Comparison of ENCODE assay signal across 1 cellular context in the genomic region with DNA sequence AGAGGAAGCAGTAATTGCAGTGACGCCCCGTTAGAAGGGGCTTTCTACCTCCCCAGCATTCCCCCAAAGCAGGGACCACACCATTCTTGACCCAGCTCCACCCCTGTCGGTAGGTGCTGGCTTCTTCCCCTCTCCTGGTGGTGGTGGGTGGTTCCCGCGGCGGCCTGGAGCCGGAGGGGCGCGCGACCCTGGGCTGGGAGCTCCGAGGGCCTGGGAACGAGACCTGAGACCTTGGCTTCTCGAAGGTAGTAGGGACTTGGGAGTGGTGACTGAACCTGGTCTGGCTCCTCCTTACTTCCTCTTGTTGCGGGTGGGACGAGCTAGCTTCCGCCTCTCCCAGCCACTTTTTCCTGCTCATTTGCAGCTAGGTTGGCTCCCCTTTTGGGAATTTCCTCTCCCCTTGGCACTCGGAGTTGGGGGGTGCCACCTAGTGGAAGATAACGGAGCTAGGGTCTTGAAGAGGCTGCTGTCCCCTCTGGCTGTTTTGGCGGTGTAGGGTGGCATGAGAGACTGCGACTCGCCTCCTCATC.
TF ChIP-seq lines count a peak whose summit lies in the region.

No MANE protein-coding gene starts in this region.

TF ChIP-seq in HepG2, 621 proteins besides CTCF, POLR2A, EP300 and RAD21 (continued from another document and continues in another):
- TF ChIP-seq ZNF687 (CRISPR knock-in tag; IDR thresholded peaks at IDR 0.05) (peak; percentile 58; the same call in 1 of the 2 replicates), PRMT3 (CRISPR knock-in tag; IDR thresholded peaks at IDR 0.05; ENCODE audit: borderline replicate concordance, low read depth) (no peak), DNMT3B (CRISPR knock-in tag; conservative IDR thresholded peaks at IDR 0.05) (no peak), ZNF710 (CRISPR knock-in tag; IDR thresholded peaks at IDR 0.05; ENCODE audit: borderline replicate concordance) (no peak), ARID3A (IDR thresholded peaks at IDR 0.05; ENCODE audit: low read depth, low read length) (no peak), ZNF790 (CRISPR knock-in tag; IDR thresholded peaks at IDR 0.05; ENCODE audit: borderline replicate concordance) (no peak), SP5 (CRISPR knock-in tag; IDR thresholded peaks at IDR 0.05; ENCODE audit: borderline replicate concordance, low read depth) (0 out of 2 replicates have a peak, but pooled peaks have one; percentile 23), THYN1 (CRISPR knock-in tag; IDR thresholded peaks at IDR 0.05; ENCODE audit: borderline replicate concordance, low read depth) (no peak), PHB2 (IDR thresholded peaks at IDR 0.05; ENCODE audit: partially characterized antibody) (no peak), ZNF547 (CRISPR knock-in tag; IDR thresholded peaks at IDR 0.05) (peak; percentile 62; the same call in 1 of the 2 replicates), HES4 (CRISPR knock-in tag; IDR thresholded peaks at IDR 0.05; ENCODE audit: borderline replicate concordance) (peak; percentile 51; the same call in 1 of the 2 replicates), ZBTB7B (CRISPR knock-in tag; IDR thresholded peaks at IDR 0.05) (peak; percentile 63), MATR3 (CRISPR knock-in tag; IDR thresholded peaks at IDR 0.05) (no peak)
- TF ChIP-seq, protein P1, sequence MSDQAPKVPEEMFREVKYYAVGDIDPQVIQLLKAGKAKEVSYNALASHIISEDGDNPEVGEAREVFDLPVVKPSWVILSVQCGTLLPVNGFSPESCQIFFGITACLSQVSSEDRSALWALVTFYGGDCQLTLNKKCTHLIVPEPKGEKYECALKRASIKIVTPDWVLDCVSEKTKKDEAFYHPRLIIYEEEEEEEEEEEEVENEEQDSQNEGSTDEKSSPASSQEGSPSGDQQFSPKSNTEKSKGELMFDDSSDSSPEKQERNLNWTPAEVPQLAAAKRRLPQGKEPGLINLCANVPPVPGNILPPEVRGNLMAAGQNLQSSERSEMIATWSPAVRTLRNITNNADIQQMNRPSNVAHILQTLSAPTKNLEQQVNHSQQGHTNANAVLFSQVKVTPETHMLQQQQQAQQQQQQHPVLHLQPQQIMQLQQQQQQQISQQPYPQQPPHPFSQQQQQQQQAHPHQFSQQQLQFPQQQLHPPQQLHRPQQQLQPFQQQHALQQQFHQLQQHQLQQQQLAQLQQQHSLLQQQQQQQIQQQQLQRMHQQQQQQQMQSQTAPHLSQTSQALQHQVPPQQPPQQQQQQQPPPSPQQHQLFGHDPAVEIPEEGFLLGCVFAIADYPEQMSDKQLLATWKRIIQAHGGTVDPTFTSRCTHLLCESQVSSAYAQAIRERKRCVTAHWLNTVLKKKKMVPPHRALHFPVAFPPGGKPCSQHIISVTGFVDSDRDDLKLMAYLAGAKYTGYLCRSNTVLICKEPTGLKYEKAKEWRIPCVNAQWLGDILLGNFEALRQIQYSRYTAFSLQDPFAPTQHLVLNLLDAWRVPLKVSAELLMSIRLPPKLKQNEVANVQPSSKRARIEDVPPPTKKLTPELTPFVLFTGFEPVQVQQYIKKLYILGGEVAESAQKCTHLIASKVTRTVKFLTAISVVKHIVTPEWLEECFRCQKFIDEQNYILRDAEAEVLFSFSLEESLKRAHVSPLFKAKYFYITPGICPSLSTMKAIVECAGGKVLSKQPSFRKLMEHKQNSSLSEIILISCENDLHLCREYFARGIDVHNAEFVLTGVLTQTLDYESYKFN (CRISPR knock-in tag; conservative IDR thresholded peaks at IDR 0.05), result peak; percentile 34
- TF ChIP-seq, protein P2, sequence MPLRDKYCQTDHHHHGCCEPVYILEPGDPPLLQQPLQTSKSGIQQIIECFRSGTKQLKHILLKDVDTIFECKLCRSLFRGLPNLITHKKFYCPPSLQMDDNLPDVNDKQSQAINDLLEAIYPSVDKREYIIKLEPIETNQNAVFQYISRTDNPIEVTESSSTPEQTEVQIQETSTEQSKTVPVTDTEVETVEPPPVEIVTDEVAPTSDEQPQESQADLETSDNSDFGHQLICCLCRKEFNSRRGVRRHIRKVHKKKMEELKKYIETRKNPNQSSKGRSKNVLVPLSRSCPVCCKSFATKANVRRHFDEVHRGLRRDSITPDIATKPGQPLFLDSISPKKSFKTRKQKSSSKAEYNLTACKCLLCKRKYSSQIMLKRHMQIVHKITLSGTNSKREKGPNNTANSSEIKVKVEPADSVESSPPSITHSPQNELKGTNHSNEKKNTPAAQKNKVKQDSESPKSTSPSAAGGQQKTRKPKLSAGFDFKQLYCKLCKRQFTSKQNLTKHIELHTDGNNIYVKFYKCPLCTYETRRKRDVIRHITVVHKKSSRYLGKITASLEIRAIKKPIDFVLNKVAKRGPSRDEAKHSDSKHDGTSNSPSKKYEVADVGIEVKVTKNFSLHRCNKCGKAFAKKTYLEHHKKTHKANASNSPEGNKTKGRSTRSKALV (CRISPR knock-in tag; IDR thresholded peaks at IDR 0.05), result peak; percentile 53; the same call in 1 of the 2 replicates
- TF ChIP-seq, protein P3, sequence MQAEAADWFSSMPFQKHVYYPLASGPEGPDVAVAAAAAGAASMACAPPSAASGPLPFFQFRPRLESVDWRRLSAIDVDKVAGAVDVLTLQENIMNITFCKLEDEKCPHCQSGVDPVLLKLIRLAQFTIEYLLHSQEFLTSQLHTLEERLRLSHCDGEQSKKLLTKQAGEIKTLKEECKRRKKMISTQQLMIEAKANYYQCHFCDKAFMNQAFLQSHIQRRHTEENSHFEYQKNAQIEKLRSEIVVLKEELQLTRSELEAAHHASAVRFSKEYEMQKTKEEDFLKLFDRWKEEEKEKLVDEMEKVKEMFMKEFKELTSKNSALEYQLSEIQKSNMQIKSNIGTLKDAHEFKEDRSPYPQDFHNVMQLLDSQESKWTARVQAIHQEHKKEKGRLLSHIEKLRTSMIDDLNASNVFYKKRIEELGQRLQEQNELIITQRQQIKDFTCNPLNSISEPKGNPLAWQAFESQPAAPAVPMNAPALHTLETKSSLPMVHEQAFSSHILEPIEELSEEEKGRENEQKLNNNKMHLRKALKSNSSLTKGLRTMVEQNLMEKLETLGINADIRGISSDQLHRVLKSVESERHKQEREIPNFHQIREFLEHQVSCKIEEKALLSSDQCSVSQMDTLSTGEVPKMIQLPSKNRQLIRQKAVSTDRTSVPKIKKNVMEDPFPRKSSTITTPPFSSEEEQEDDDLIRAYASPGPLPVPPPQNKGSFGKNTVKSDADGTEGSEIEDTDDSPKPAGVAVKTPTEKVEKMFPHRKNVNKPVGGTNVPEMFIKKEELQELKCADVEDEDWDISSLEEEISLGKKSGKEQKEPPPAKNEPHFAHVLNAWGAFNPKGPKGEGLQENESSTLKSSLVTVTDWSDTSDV (CRISPR knock-in tag; IDR thresholded peaks at IDR 0.05), result no peak
- TF ChIP-seq, protein P4, sequence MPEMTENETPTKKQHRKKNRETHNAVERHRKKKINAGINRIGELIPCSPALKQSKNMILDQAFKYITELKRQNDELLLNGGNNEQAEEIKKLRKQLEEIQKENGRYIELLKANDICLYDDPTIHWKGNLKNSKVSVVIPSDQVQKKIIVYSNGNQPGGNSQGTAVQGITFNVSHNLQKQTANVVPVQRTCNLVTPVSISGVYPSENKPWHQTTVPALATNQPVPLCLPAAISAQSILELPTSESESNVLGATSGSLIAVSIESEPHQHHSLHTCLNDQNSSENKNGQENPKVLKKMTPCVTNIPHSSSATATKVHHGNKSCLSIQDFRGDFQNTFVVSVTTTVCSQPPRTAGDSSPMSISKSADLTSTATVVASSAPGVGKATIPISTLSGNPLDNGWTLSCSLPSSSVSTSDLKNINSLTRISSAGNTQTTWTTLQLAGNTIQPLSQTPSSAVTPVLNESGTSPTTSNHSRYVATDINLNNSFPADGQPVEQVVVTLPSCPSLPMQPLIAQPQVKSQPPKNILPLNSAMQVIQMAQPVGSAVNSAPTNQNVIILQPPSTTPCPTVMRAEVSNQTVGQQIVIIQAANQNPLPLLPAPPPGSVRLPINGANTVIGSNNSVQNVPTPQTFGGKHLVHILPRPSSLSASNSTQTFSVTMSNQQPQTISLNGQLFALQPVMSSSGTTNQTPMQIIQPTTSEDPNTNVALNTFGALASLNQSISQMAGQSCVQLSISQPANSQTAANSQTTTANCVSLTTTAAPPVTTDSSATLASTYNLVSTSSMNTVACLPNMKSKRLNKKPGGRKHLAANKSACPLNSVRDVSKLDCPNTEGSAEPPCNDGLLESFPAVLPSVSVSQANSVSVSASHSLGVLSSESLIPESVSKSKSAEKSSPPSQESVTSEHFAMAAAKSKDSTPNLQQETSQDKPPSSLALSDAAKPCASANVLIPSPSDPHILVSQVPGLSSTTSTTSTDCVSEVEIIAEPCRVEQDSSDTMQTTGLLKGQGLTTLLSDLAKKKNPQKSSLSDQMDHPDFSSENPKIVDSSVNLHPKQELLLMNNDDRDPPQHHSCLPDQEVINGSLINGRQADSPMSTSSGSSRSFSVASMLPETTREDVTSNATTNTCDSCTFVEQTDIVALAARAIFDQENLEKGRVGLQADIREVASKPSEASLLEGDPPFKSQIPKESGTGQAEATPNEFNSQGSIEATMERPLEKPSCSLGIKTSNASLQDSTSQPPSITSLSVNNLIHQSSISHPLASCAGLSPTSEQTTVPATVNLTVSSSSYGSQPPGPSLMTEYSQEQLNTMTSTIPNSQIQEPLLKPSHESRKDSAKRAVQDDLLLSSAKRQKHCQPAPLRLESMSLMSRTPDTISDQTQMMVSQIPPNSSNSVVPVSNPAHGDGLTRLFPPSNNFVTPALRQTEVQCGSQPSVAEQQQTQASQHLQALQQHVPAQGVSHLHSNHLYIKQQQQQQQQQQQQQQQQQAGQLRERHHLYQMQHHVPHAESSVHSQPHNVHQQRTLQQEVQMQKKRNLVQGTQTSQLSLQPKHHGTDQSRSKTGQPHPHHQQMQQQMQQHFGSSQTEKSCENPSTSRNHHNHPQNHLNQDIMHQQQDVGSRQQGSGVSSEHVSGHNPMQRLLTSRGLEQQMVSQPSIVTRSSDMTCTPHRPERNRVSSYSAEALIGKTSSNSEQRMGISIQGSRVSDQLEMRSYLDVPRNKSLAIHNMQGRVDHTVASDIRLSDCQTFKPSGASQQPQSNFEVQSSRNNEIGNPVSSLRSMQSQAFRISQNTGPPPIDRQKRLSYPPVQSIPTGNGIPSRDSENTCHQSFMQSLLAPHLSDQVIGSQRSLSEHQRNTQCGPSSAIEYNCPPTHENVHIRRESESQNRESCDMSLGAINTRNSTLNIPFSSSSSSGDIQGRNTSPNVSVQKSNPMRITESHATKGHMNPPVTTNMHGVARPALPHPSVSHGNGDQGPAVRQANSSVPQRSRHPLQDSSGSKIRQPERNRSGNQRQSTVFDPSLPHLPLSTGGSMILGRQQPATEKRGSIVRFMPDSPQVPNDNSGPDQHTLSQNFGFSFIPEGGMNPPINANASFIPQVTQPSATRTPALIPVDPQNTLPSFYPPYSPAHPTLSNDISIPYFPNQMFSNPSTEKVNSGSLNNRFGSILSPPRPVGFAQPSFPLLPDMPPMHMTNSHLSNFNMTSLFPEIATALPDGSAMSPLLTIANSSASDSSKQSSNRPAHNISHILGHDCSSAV (CRISPR knock-in tag; IDR thresholded peaks at IDR 0.05; ENCODE audit: borderline replicate concordance), result no peak
